In genomic region chr12:90645181-90645580, GRCh38 we compare ENCODE assay signal across 9 cellular contexts.
"Had no signal": no experiment of that assay in that cellular context is flagged by ENCODE, and none has a peak within 500 bp of the region (broad histone marks: within the 10 kb centered on the region; RNA-seq: fewer than 3 reads in every experiment).

No MANE protein-coding gene starts in this region.

- H3K36me3 ChIP-seq: HAP-1 had no signal

- H3K27ac Mint-ChIP-seq: HFFc6 had no signal

- H3K27ac ChIP-seq: GM23248 had no signal

- H3K4me3 Mint-ChIP-seq: HFFc6 had no signal

- H3K9me3 ChIP-seq: HAP-1 had no signal

- FAIRE-seq: HTR-8/SVneo, K562 had no signal

- H2AFZ ChIP-seq: GM23248 had no signal

- DNase-seq: GM23248, GOT3, H7, HFFc6, IMR-90 had no signal

- H3K4me1 ChIP-seq: HAP-1 had no signal

- ATAC-seq: HCT116, K562 had no signal

- H3K4me3 ChIP-seq: GM23248, HAP-1, K562 had no signal
